ENCODE assay signal across 10 cellular contexts in genomic region chr19:18896421-18896841, GRCh38. TPM values are rescaled to one million over a fixed set of nuclear protein-coding genes. Genes with fewer than 3 reads are reported as not detected.
A peak's percentile ranks its signal among the peaks of the same experiment; 100 is the strongest.
DNase-seq lines count a peak whose midpoint lies in the region; ATAC-seq lines count a peak whose summit lies in the region.
"Had no signal": no experiment of that assay in that cellular context is flagged by ENCODE, and none has a peak within 500 bp of the region (broad histone marks: within the 10 kb centered on the region; RNA-seq: fewer than 3 reads in every experiment).

No MANE protein-coding gene starts in this region.

- H3K9me3 Mint-ChIP-seq in T-helper 2 cell treated with Interferon-gamma antibody and Interleukin-4, amounts not matched to agents 5 μg/mL and 100 μg/mL, for 36 hours, result no peaks in the 10 kb centered on the region
- no peaks in the 10 kb centered on the region for H3K9me3 Mint-ChIP-seq in T-cell
- H3K9me3 Mint-ChIP-seq in stimulated activated naive B cell treated with anti-CD40 and anti-IgM and Interleukin-4, amounts not matched to agents 10 μg/mL and 1 μg/mL and 100 μg/mL, for 72 hours, result no peaks in the 10 kb centered on the region

- intact Hi-C loops in head of caudate nucleus (cut with DNase I), result no loop called here

- POLR2A ChIA-PET in T-cell (lab: Charles Lee), result no interaction called here

- H3K27me3 Mint-ChIP-seq in T-helper 2 cell treated with Interferon-gamma antibody and Interleukin-4, amounts not matched to agents 5 μg/mL and 100 μg/mL, for 36 hours (ENCODE audit: low read depth), result peaks cover 30% of the 10 kb centered on the region
- H3K27me3 Mint-ChIP-seq in T-cell, result peaks cover 20 to 38% of the 10 kb centered on the region in 2 donors
- H3K27me3 Mint-ChIP-seq in stimulated activated naive B cell treated with anti-CD40 and anti-IgM and Interleukin-4, amounts not matched to agents 10 μg/mL and 1 μg/mL and 100 μg/mL, for 72 hours, result peaks cover 23 to 50% of the 10 kb centered on the region in 2 donors

- ATAC-seq in T-cell (replicated peaks in 1 of 4) (peak in 3 of 4 experiments; percentile 12 to 21 (median 15)), GM18907 (IDR thresholded peaks at IDR 0.05; ENCODE audit: unreplicated experiment) (no peak), GM18498 (IDR thresholded peaks at IDR 0.05; ENCODE audit: unreplicated experiment) (no peak)
- ATAC-seq in stimulated activated naive B cell treated with anti-CD40 and anti-IgM and Interleukin-4, amounts not matched to agents 10 μg/mL and 1 μg/mL and 100 μg/mL, for 72 hours (replicated peaks), result no peak

- no peak overlapping the region for H3K27ac Mint-ChIP-seq in T-helper 2 cell treated with Interferon-gamma antibody and Interleukin-4, amounts not matched to agents 5 μg/mL and 100 μg/mL, for 36 hours
- H3K27ac Mint-ChIP-seq in T-cell, result no peak overlapping the region
- H3K27ac Mint-ChIP-seq in stimulated activated naive B cell treated with anti-CD40 and anti-IgM and Interleukin-4, amounts not matched to agents 10 μg/mL and 1 μg/mL and 100 μg/mL, for 72 hours, result no peak overlapping the region

- peaks cover 2% of the 10 kb centered on the region for H3K4me1 Mint-ChIP-seq in T-helper 2 cell treated with Interferon-gamma antibody and Interleukin-4, amounts not matched to agents 5 μg/mL and 100 μg/mL, for 36 hours (ENCODE audit: low read depth)
- peaks cover 5 to 14% (median 12%) of the 10 kb centered on the region in 3 donors for H3K4me1 Mint-ChIP-seq in T-cell
- H3K4me1 Mint-ChIP-seq in stimulated activated naive B cell treated with anti-CD40 and anti-IgM and Interleukin-4, amounts not matched to agents 10 μg/mL and 1 μg/mL and 100 μg/mL, for 72 hours, result peaks cover 9 to 20% of the 10 kb centered on the region in 2 donors

- H3K36me3 Mint-ChIP-seq in T-helper 2 cell treated with Interferon-gamma antibody and Interleukin-4, amounts not matched to agents 5 μg/mL and 100 μg/mL, for 36 hours (ENCODE audit: low read depth), result no peaks in the 10 kb centered on the region
- peaks cover 7% of the 10 kb centered on the region for H3K36me3 Mint-ChIP-seq in T-cell
- peaks cover 25 to 40% of the 10 kb centered on the region in 2 donors for H3K36me3 Mint-ChIP-seq in stimulated activated naive B cell treated with anti-CD40 and anti-IgM and Interleukin-4, amounts not matched to agents 10 μg/mL and 1 μg/mL and 100 μg/mL, for 72 hours

- CTCF ChIA-PET in T-cell (lab: Charles Lee), result no interaction called here

- H3K4me3 Mint-ChIP-seq in T-helper 2 cell treated with Interferon-gamma antibody and Interleukin-4, amounts not matched to agents 5 μg/mL and 100 μg/mL, for 36 hours, result peak overlapping the region; percentile 68
- H3K4me3 Mint-ChIP-seq in T-cell, result peak overlapping the region; percentile 71 to 77 (median 72)
- H3K4me3 Mint-ChIP-seq in stimulated activated naive B cell treated with anti-CD40 and anti-IgM and Interleukin-4, amounts not matched to agents 10 μg/mL and 1 μg/mL and 100 μg/mL, for 72 hours, result peak overlapping the region; percentile 83 to 85

- DNase-seq in T-helper 2 cell treated with Interferon-gamma antibody and Interleukin-4, amounts not matched to agents 5 μg/mL and 100 μg/mL, for 36 hours (ENCODE audit: low spot score), result no peak
- DNase-seq in T-helper 2 cell (no peak), T-cell (no peak), head of caudate nucleus (peak; percentile 29 to 75 (median 52)), NCI-H2196 treated with DMSO at 0.1 percent for 48 hours (lab: John Stamatoyannopoulos, UW; ENCODE audit: unreplicated experiment) (no peak)
- no peak for DNase-seq in stimulated activated naive B cell treated with anti-CD40 and anti-IgM and Interleukin-4, amounts not matched to agents 10 μg/mL and 1 μg/mL and 100 μg/mL, for 72 hours
- DNase-seq: DMS79 had no signal

RNA-seq across cellular contexts. Expression of gene CERS1, which starts 0.5 kb away (rescaled TPM):
- under 1 TPM in 2 of 5 donors, not detected in 3; 0.20 TPM for total RNA-seq in T-cell
- total RNA-seq: mononuclear cell had no signal

RNA-seq across cellular contexts. Expression of gene COPE, which starts 22.8 kb away (rescaled TPM):
- 100 to 1,000 TPM; 148 to 222 (median 189) TPM for total RNA-seq in T-cell

RNA-seq across cellular contexts. Expression of gene DDX49, which starts 23.1 kb away (rescaled TPM):
- 10 to 100 TPM; 42.4 to 55.3 (median 48.1) TPM for total RNA-seq in T-cell

RNA-seq across cellular contexts. Expression of gene HOMER3, which starts 44.6 kb away (rescaled TPM):
- 1 to 10 TPM in 4 of 5 donors, under 1 TPM in 1; 0.93 to 1.9 (median 1.3) TPM for total RNA-seq in T-cell

Comparison
In these comparisons a context has a peak if more than half of its experiments do, and no peak if none do; other contexts are left out.
1. DNase-seq: peak in head of caudate nucleus (42 of 42); none in T-helper 2 cell treated with Interferon-gamma antibody and Interleukin-4, amounts not matched to agents 5 μg/mL and 100 μg/mL, for 36 hours (single experiment), T-helper 2 cell (0 of 5), T-cell (0 of 34), stimulated activated naive B cell treated with anti-CD40 and anti-IgM and Interleukin-4, amounts not matched to agents 10 μg/mL and 1 μg/mL and 100 μg/mL, for 72 hours (single experiment) and NCI-H2196 treated with DMSO at 0.1 percent for 48 hours (single experiment).
2. ATAC-seq: peak in T-cell (3 of 4); none in stimulated activated naive B cell treated with anti-CD40 and anti-IgM and Interleukin-4, amounts not matched to agents 10 μg/mL and 1 μg/mL and 100 μg/mL, for 72 hours (0 of 2), GM18907 (single experiment) and GM18498 (single experiment).
3. Peak in every context shown above with its lines, with median percentiles within 50 percentile points of each other: H3K4me3 Mint-ChIP-seq.